Comparison of ENCODE assay signal across 18 cellular contexts in genomic region chr1:220750126-220750525, GRCh38. TPM values are rescaled to one million over a fixed set of nuclear protein-coding genes. Genes with fewer than 3 reads are reported as not detected.
DNase-seq lines count a peak whose midpoint lies in the region; ATAC-seq and TF ChIP-seq lines count a peak whose summit lies in the region.
"Had no signal": no experiment of that assay in that cellular context is flagged by ENCODE, and none has a peak within 500 bp of the region (broad histone marks: within the 10 kb centered on the region; RNA-seq: fewer than 3 reads in every experiment).

No MANE protein-coding gene starts in this region.

- TF ChIP-seq POLR2A in HCT116 (IDR thresholded peaks at IDR 0.05; ENCODE audit: borderline replicate concordance, extremely low read depth, insufficient read depth, insufficient read length) = no peak

- H3K9me3 Mint-ChIP-seq in activated naive CD4-positive, alpha-beta T cell treated with anti-CD3 and anti-CD28 coated beads, Interleukin-2, amount 50 U/mL, for 72 hours = no peaks in the 10 kb centered on the region
- H3K9me3 Mint-ChIP-seq: activated naive CD4-positive, alpha-beta T cell treated with anti-CD3 and anti-CD28 coated beads, Interleukin-2, amount 50 U/mL, for 24 hours; stimulated activated naive B cell treated with anti-CD40 and anti-IgM and Interleukin-4, amounts not matched to agents 10 μg/mL and 1 μg/mL and 100 μg/mL, for 72 hours had no signal

- DNase-seq in HCT116 (ENCODE audit: low read depth, low spot score) = no peak
- peak; percentile 50 for DNase-seq in astrocyte of the hippocampus (ENCODE audit: low read depth, low spot score)
- DNase-seq in left lobe of liver (ENCODE audit: low spot score) = peak; percentile 41
- no peak for DNase-seq in smooth muscle cell (lab: John Stamatoyannopoulos, UW; ENCODE audit: unreplicated experiment)
- DNase-seq in SKM-1 (lab: John Stamatoyannopoulos, UW; ENCODE audit: unreplicated experiment) = no peak
- no peak for DNase-seq in HAP-1 (ENCODE audit: low spot score in 2 of 2)
- DNase-seq in activated naive CD4-positive, alpha-beta T cell treated with anti-CD3 and anti-CD28 coated beads, Interleukin-2, amount 50 U/mL, for 72 hours (ENCODE audit: low spot score in 2 of 2) = no peak
- DNase-seq: C1 segment of cervical spinal cord; EL; GOT3; left colon; NCI-H446 treated with DMSO at 0.1 percent for 48 hours; stimulated activated CD4-positive, alpha-beta T cell treated with anti-CD3 and anti-CD28 coated beads, Interleukin-4, amount 100 ng/mL, for 1 hour; stimulated activated naive B cell treated with anti-CD40 and anti-IgM and Interleukin-4, amounts not matched to agents 10 μg/mL and 1 μg/mL and 100 μg/mL, for 72 hours had no signal

- POLR2A ChIA-PET in HCT116 (lab: Charles Lee) = no interaction called here

- CTCF ChIA-PET in HCT116 (lab: Charles Lee) = interaction anchor here (0.8 kb wide), 1 partner anchor 17 kb away, joined by 3 read pairs; no protein-coding TSS in a partner anchor

- WGBS in smooth muscle cell (ENCODE audit: low lambda C conversion rate) = 88% methylated on average over 6 of the region's 6 CpGs

- H3K27ac Mint-ChIP-seq in activated naive CD4-positive, alpha-beta T cell treated with anti-CD3 and anti-CD28 coated beads, Interleukin-2, amount 50 U/mL, for 72 hours = no peak overlapping the region
- H3K27ac Mint-ChIP-seq: activated naive CD4-positive, alpha-beta T cell treated with anti-CD3 and anti-CD28 coated beads, Interleukin-2, amount 50 U/mL, for 24 hours; stimulated activated naive B cell treated with anti-CD40 and anti-IgM and Interleukin-4, amounts not matched to agents 10 μg/mL and 1 μg/mL and 100 μg/mL, for 72 hours had no signal

- RAD21 ChIA-PET in HCT116 (lab: Charles Lee; ENCODE audit: low non-redundant PET in 1 of 2, low total read pairs in 2 of 2, uncharacterized antibody in 2 of 2, unreplicated experiment in 2 of 2) = no interaction called here

- H3K4me3 ChIP-seq in HCT116 (replicated peaks in 1 of 2; ENCODE audit: low read depth in 1 of 2, low read length in 2 of 2) = no peak overlapping the region
- peak overlapping the region; percentile 80 for H3K4me3 ChIP-seq in smooth muscle cell
- no peak overlapping the region for H3K4me3 ChIP-seq in HAP-1
- H3K4me3 ChIP-seq: ovary had no signal

- peak overlapping the region; percentile 81; the same call in 1 of the 2 replicates for H3K4me2 ChIP-seq in HCT116 (ENCODE audit: low read length)
- H3K4me2 ChIP-seq in smooth muscle cell = no peak overlapping the region

- no peak for ATAC-seq in HCT116
- ATAC-seq in left lobe of liver = no peak
- ATAC-seq in activated naive CD4-positive, alpha-beta T cell treated with anti-CD3 and anti-CD28 coated beads, Interleukin-2, amount 50 U/mL, for 72 hours = no peak
- no peak for ATAC-seq in HG03159 (IDR thresholded peaks at IDR 0.05; ENCODE audit: unreplicated experiment)
- ATAC-seq: left colon; stimulated activated naive B cell treated with anti-CD40 and anti-IgM and Interleukin-4, amounts not matched to agents 10 μg/mL and 1 μg/mL and 100 μg/mL, for 72 hours had no signal

- H3K9me3 ChIP-seq in HCT116 (ENCODE audit: control insufficient read depth in 1 of 2, insufficient read depth in 1 of 2, low read depth in 1 of 2, low read length in 2 of 2) (no peaks in the 10 kb centered on the region), smooth muscle cell (replicated peaks; ENCODE audit: low read depth) (no peaks in the 10 kb centered on the region), HAP-1 (no peaks in the 10 kb centered on the region)
- H3K9me3 ChIP-seq: ovary had no signal

- H3K9ac ChIP-seq in HCT116 (ENCODE audit: low read length) (no peak overlapping the region), smooth muscle cell (ENCODE audit: low read depth) (no peak overlapping the region)

- H3K4me1 ChIP-seq in HCT116 (ENCODE audit: control insufficient read depth in 1 of 2, insufficient read depth in 2 of 2, low read length in 2 of 2) (peaks cover 6 to 16% of the 10 kb centered on the region in 2 experiments; a peak in 3 of 4 replicates), smooth muscle cell (ENCODE audit: low read depth) (peaks cover 12% of the 10 kb centered on the region), HAP-1 (peaks cover 14% of the 10 kb centered on the region)

- no peaks in the 10 kb centered on the region; a peak in 1 of 4 replicates for H3K36me3 ChIP-seq in HCT116 (ENCODE audit: control insufficient read depth in 1 of 2, insufficient read depth in 2 of 2, low read length in 2 of 2)
- H3K36me3 ChIP-seq in smooth muscle cell (ENCODE audit: low read depth) = no peaks in the 10 kb centered on the region
- no peaks in the 10 kb centered on the region for H3K36me3 ChIP-seq in HAP-1 (replicated peaks)
- H3K36me3 ChIP-seq: ovary had no signal

- H4K20me1 ChIP-seq in HCT116 (ENCODE audit: insufficient read depth) = no peaks in the 10 kb centered on the region
- H4K20me1 ChIP-seq in smooth muscle cell (ENCODE audit: low read depth) = no peaks in the 10 kb centered on the region

- in situ Hi-C loops in HAP-1 (cut with MboI; ENCODE audit: low sequenced_read_pairs) = loop anchor here (25.0 kb wide), 2 partner anchors 563 to 913 kb away; no protein-coding TSS in a partner anchor

- H3K27me3 ChIP-seq in HCT116 (ENCODE audit: insufficient read depth, low read length) = no peaks in the 10 kb centered on the region
- no peaks in the 10 kb centered on the region for H3K27me3 ChIP-seq in smooth muscle cell (ENCODE audit: low read depth)
- no peaks in the 10 kb centered on the region for H3K27me3 ChIP-seq in HAP-1 (ENCODE audit: low read depth)
- H3K27me3 ChIP-seq: ovary had no signal

- H2AFZ ChIP-seq in HCT116 (ENCODE audit: low read depth, low read length, poor library complexity, severe bottlenecking) (no peak overlapping the region), smooth muscle cell (ENCODE audit: low read depth) (no peak overlapping the region)

- peaks cover 6 to 14% of the 10 kb centered on the region in 2 donors for H3K36me3 Mint-ChIP-seq in activated naive CD4-positive, alpha-beta T cell treated with anti-CD3 and anti-CD28 coated beads, Interleukin-2, amount 50 U/mL, for 72 hours
- H3K36me3 Mint-ChIP-seq: activated naive CD4-positive, alpha-beta T cell treated with anti-CD3 and anti-CD28 coated beads, Interleukin-2, amount 50 U/mL, for 24 hours had no signal

- BruUV-seq in HCT116 (replicated peaks; lab: Mats Ljungman, UMichigan) = no TSS peak

- no peak for TF ChIP-seq RAD21 in HCT116 (IDR thresholded peaks at IDR 0.05; ENCODE audit: low read depth)

- TF ChIP-seq CTCF in HCT116 (IDR thresholded peaks at IDR 0.05 in 2 of 3, conservative IDR thresholded peaks at IDR 0.05 in 1 of 3; ENCODE audit: borderline replicate concordance in 1 of 3, insufficient read depth in 1 of 3, low read depth in 2 of 3, low read length in 2 of 3) (no peak), smooth muscle cell (IDR thresholded peaks at IDR 0.05; ENCODE audit: borderline replicate concordance, insufficient read depth, poor library complexity, severe bottlenecking) (no peak)

- no peaks in the 10 kb centered on the region for H3K9me2 ChIP-seq in HCT116 (ENCODE audit: insufficient read depth)

- no peaks in the 10 kb centered on the region for H3F3A ChIP-seq in smooth muscle cell (ENCODE audit: low read depth)

- intact Hi-C loops in HCT116 (cut with micrococcal nuclease) = no loop called here

- H3K79me2 ChIP-seq in HCT116 (ENCODE audit: insufficient read depth, low read length) (peaks cover 40% of the 10 kb centered on the region), smooth muscle cell (ENCODE audit: low read depth) (no peaks in the 10 kb centered on the region)

- H3K27ac ChIP-seq in HCT116 (ENCODE audit: low read depth, low read length) (no peak overlapping the region), smooth muscle cell (ENCODE audit: low read depth) (no peak overlapping the region)

TF ChIP-seq in HCT116, 20 proteins besides CTCF, POLR2A, EP300 and RAD21 (continues in another document):
- TF ChIP-seq, protein P1, sequence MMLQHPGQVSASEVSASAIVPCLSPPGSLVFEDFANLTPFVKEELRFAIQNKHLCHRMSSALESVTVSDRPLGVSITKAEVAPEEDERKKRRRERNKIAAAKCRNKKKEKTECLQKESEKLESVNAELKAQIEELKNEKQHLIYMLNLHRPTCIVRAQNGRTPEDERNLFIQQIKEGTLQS (IDR thresholded peaks at IDR 0.05) = no peak
- no peak for TF ChIP-seq ZFX (IDR thresholded peaks at IDR 0.05)

RNA-seq across cellular contexts. Expression of gene MTARC2, which starts 2.0 kb away (rescaled TPM):
- total RNA-seq in HCT116 (2021; ENCODE audit: unreplicated experiment) (16.6 TPM), left lobe of liver (129 TPM), smooth muscle cell (7.6 and 13.0 TPM in 2 replicates)
- 10.3 and 12.9 TPM in 2 replicates for polyA plus RNA-seq in HCT116 (2012)
- polyA plus RNA-seq in smooth muscle cell = 4.7 and 6.1 TPM in 2 replicates
- not detected for total RNA-seq in activated naive CD4-positive, alpha-beta T cell treated with anti-CD3 and anti-CD28 coated beads, Interleukin-2, amount 50 U/mL, for 72 hours
- total RNA-seq: activated CD8-positive, alpha-beta memory T cell treated with anti-CD3 and anti-CD28 coated beads for 36 hours had no signal

RNA-seq across cellular contexts. Expression of gene MTARC1, which starts 36.6 kb away (rescaled TPM):
- total RNA-seq in HCT116 (2021; ENCODE audit: unreplicated experiment) = 26.5 TPM
- polyA plus RNA-seq in HCT116 (2012) = 7.6 and 10.2 TPM in 2 replicates
- total RNA-seq in left lobe of liver = 77.4 TPM
- total RNA-seq in smooth muscle cell = 0.18 and 2.3 TPM in 2 replicates
- 0.28 and 0.83 TPM in 2 replicates for polyA plus RNA-seq in smooth muscle cell
- total RNA-seq in activated naive CD4-positive, alpha-beta T cell treated with anti-CD3 and anti-CD28 coated beads, Interleukin-2, amount 50 U/mL, for 72 hours = not detected
- total RNA-seq: activated CD8-positive, alpha-beta memory T cell treated with anti-CD3 and anti-CD28 coated beads for 36 hours had no signal

RNA-seq across cellular contexts. Expression of gene C1orf115, which starts 60.0 kb away (rescaled TPM):
- total RNA-seq in HCT116 (2021; ENCODE audit: unreplicated experiment) = 16.8 TPM
- polyA plus RNA-seq in HCT116 (2012) = 13.1 and 15.0 TPM in 2 replicates
- 49.9 TPM for total RNA-seq in left lobe of liver
- total RNA-seq in smooth muscle cell = 0.22 and 1.2 TPM in 2 replicates
- polyA plus RNA-seq in smooth muscle cell = 0.05 and 1.3 TPM in 2 replicates
- under 1 TPM; 0.60 to 0.87 TPM for total RNA-seq in activated naive CD4-positive, alpha-beta T cell treated with anti-CD3 and anti-CD28 coated beads, Interleukin-2, amount 50 U/mL, for 72 hours

Comparison
In these comparisons a context has a peak if more than half of its experiments do, and no peak if none do; other contexts are left out.
1. DNase-seq: peak in astrocyte of the hippocampus (single experiment) and left lobe of liver (single experiment); none in HCT116 (single experiment), smooth muscle cell (single experiment), SKM-1 (single experiment), HAP-1 (0 of 2) and activated naive CD4-positive, alpha-beta T cell treated with anti-CD3 and anti-CD28 coated beads, Interleukin-2, amount 50 U/mL, for 72 hours (0 of 2).